In the genomic region with DNA sequence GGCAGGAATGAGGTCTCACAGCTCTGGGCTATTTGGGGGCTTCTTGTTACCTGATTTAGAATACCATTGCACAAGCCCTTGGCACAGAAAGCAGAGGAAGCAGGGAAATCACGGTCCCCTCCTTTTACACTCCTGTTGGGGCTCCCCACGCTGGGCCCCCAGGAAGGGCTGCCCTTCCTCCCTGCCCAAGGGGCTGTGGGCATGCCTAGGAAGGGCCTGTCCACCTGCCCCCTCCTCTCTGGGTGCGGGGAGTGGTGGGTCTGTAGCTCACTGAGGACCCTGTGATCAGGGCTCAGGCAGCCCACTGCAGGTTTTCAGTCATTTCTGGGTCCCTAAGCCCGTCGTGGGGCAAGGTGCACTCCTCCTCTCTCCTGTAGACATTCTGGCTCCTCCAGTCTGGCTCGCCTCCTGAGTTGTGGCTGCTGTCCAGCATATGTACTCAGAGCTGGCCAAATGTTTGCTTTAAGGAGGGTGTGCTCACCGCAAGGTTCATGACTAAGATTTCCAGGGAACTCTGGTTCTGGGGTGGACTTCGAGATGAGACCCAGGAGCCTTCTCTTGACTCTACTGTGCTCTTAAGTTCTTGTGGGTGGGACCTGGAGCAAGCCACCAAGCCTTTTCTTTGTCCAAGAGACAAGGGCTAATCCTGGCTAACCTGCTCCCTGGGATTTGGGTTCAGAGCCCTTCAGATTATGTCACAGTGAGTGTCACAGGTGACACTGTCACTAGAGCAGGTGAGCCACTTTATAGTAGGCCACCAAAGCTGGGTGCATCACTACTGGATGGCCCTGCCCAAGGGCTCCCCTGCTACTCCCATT, we compare ENCODE assay signal across 8 cellular contexts. TPM values are rescaled to one million over a fixed set of nuclear protein-coding genes. Genes with fewer than 3 reads are reported as not detected.
DNase-seq lines count a peak whose midpoint lies in the region; ATAC-seq lines count a peak whose summit lies in the region.

No MANE protein-coding gene starts in this region.

- no peak overlapping the region for H3K4me3 ChIP-seq in muscle layer of colon (ENCODE audit: low read depth in 1 of 2, low read length in 2 of 2)

- no peaks in the 10 kb centered on the region for H3K27me3 ChIP-seq in muscle layer of colon (ENCODE audit: control insufficient read depth in 1 of 2, insufficient read depth in 2 of 2, low read length in 2 of 2)

- no peaks in the 10 kb centered on the region for H3K9me3 ChIP-seq in muscle layer of colon (ENCODE audit: low read length)

- H3K36me3 ChIP-seq in muscle layer of colon (ENCODE audit: insufficient read depth, low read length) = peaks cover 13% of the 10 kb centered on the region

- DNase-seq in AG08395 (ENCODE audit: low spot score) = peak; percentile 91
- peak; percentile 92 for DNase-seq in M059J (ENCODE audit: low read depth)
- DNase-seq in dedifferentiated amniotic fluid mesenchymal stem cell (ENCODE audit: extremely low spot score) = peak; percentile 77
- no peak for DNase-seq in OCI-M1 (lab: John Stamatoyannopoulos, UW)
- no peak for DNase-seq in NCI-H128 (lab: John Stamatoyannopoulos, UW; ENCODE audit: unreplicated experiment)

- H3K9ac ChIP-seq in muscle layer of colon (ENCODE audit: low read length) = no peak overlapping the region

- peak overlapping the region; percentile 85 for H3K27ac ChIP-seq in muscle layer of colon (ENCODE audit: low read depth, low read length)

- peaks cover 28% of the 10 kb centered on the region for H3K4me1 ChIP-seq in muscle layer of colon (ENCODE audit: insufficient read depth, low read length)

- ATAC-seq in HG02973 (IDR thresholded peaks at IDR 0.05; ENCODE audit: unreplicated experiment) (no peak), HG02970 (IDR thresholded peaks at IDR 0.05; ENCODE audit: low FRiP score, unreplicated experiment) (no peak)

RNA-seq across cellular contexts. Expression of gene TACR2, which starts 56.0 kb away (rescaled TPM):
- total RNA-seq in M059J (2014; rRNA removed; shearing (Covaris generic)) = 0.05 and 0.15 TPM in 2 replicates

Comparison
In these comparisons a context has a peak if more than half of its experiments do, and no peak if none do; other contexts are left out.
1. DNase-seq: peak in AG08395 (single experiment), M059J (single experiment) and dedifferentiated amniotic fluid mesenchymal stem cell (single experiment); none in OCI-M1 (single experiment) and NCI-H128 (single experiment).